ENCODE assay signal across 19 cellular contexts in the genomic region with DNA sequence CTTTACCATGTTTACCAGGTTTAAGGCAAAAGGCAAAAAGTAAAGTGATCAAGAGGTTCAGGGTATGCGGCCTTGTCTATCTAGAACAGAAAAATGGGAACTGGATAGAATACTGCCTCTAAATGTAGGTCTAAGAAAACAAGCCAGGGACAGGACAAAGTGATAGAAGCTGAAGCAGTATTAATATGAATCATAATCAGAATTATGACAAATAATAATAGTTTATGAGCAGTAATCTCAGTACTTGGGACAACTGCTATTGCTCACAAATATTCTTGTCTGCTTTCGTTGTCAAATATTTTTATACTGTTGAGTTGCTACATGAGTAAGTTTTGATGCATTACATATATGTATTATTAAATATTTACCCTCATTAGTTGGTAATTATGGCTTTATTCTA.
A peak's percentile ranks its signal among the peaks of the same experiment; 100 is the strongest.
DNase-seq lines count a peak whose midpoint lies in the region; ATAC-seq, FAIRE-seq and TF ChIP-seq lines count a peak whose summit lies in the region.
"Had no signal": no experiment of that assay in that cellular context is flagged by ENCODE, and none has a peak within 500 bp of the region (broad histone marks: within the 10 kb centered on the region; RNA-seq: fewer than 3 reads in every experiment).

No MANE protein-coding gene starts in this region.

- DNase-seq in GM12878 (ENCODE audit: low read depth, low spot score) (no peak), ACHN (no peak)
- DNase-seq: Caco-2; CD4-positive, CD25-positive, alpha-beta regulatory T cell; CD8-positive, alpha-beta T cell; DMS153; DMS79; EL; GDM1; H9 had no signal

- SMC1A ChIA-PET in GM12878 (lab: Charles Lee; ENCODE audit: uncharacterized antibody, unreplicated experiment) = no interaction called here

- CTCF ChIA-PET in GM12878 (lab: Yijun Ruan, JAX) = no interaction called here

- no peak for TF ChIP-seq RAD21 in GM12878 (IDR thresholded peaks at IDR 0.05; ENCODE audit: insufficient read depth, low read depth, low read length)

- in situ Hi-C loops in GM12878 (cut with MboI) = loop anchor here (25.0 kb wide), 1 partner anchor 1263 kb away; no protein-coding TSS in a partner anchor
- in situ Hi-C loops in ACHN (cut with HindIII; ENCODE audit: low pct_ligation_motif_present, low pct_unique_long_range_greater_than_20kb, low sequenced_read_pairs) = no loop called here

- no peaks in the 10 kb centered on the region for H3K36me3 ChIP-seq in GM12878 (ENCODE audit: control insufficient read depth in 2 of 2, insufficient read depth in 2 of 2, low read length in 1 of 2)
- H3K36me3 ChIP-seq: BLaER1 had no signal

- H3K4me2 ChIP-seq in GM12878 (ENCODE audit: control insufficient read depth, insufficient read depth) = no peak overlapping the region
- H3K4me2 ChIP-seq: BLaER1, GM23338 had no signal

- WGBS in GM12878 (ENCODE audit: insufficient coverage, insufficient replicate concordance, low lambda C conversion rate, missing lambda C conversion rate) = 44% methylated on average over 2 of the region's 2 CpGs

- H3K9me3 ChIP-seq in GM12878 (replicated peaks; ENCODE audit: control insufficient read depth, insufficient read depth, low read length) = no peaks in the 10 kb centered on the region
- H3K9me3 ChIP-seq: BLaER1, Caco-2 had no signal

- ATAC-seq in GM18868 (IDR thresholded peaks at IDR 0.05; ENCODE audit: unreplicated experiment) (peak; percentile 58), HG02884 (IDR thresholded peaks at IDR 0.05; ENCODE audit: unreplicated experiment) (peak; percentile 38), GM12878 (no peak), GM19467 (IDR thresholded peaks at IDR 0.05; ENCODE audit: unreplicated experiment) (no peak), HG03442 (IDR thresholded peaks at IDR 0.05; ENCODE audit: unreplicated experiment) (no peak)
- ATAC-seq: CD8-positive, alpha-beta T cell; GM23338; HCT116 had no signal

- POLR2A ChIA-PET in GM12878 (lab: Charles Lee) = no interaction called here

- H3K9ac ChIP-seq in GM12878 (ENCODE audit: control insufficient read depth, insufficient read depth, low read length) = no peak overlapping the region
- H3K9ac ChIP-seq: BLaER1 had no signal

- intact Hi-C loops in GM12878 (cut with micrococcal nuclease; ENCODE audit: unreplicated experiment) = no loop called here

- no peak for TF ChIP-seq EP300 in GM12878 (IDR thresholded peaks at IDR 0.05; ENCODE audit: borderline replicate concordance in 1 of 2, control insufficient read depth in 1 of 2, low read depth in 2 of 2, low read length in 2 of 2)

- H3K27ac ChIP-seq in GM12878 (ENCODE audit: control insufficient read depth, insufficient read depth) = no peak overlapping the region
- H3K27ac ChIP-seq: BLaER1, C4-2B had no signal

- H3K4me3 ChIP-seq in GM12878 = no peak overlapping the region
- H3K4me3 ChIP-seq: BLaER1, GM23338 had no signal

- no peak for FAIRE-seq in GM12878 (lab: Jason Lieb, UNC)
- FAIRE-seq: GM12892 had no signal

- H3K79me2 ChIP-seq in GM12878 (ENCODE audit: control insufficient read depth, insufficient read depth, low read length) = no peaks in the 10 kb centered on the region

- no peaks in the 10 kb centered on the region for H3K27me3 ChIP-seq in GM12878 (replicated peaks in 1 of 2; ENCODE audit: control insufficient read depth in 2 of 2, insufficient read depth in 2 of 2, low read length in 1 of 2)
- H3K27me3 ChIP-seq: BLaER1 had no signal

- H3K4me1 ChIP-seq in GM12878 (ENCODE audit: control insufficient read depth, insufficient read depth, low read length) = no peaks in the 10 kb centered on the region
- H3K4me1 ChIP-seq: BLaER1, Caco-2 had no signal

- no peak overlapping the region for H2AFZ ChIP-seq in GM12878 (ENCODE audit: control insufficient read depth, low read depth, low read length)
- H2AFZ ChIP-seq: GM23338 had no signal

- TF ChIP-seq CTCF in GM12878 (IDR thresholded peaks at IDR 0.05 in 2 of 3, conservative IDR thresholded peaks at IDR 0.05 in 1 of 3; ENCODE audit: control insufficient read depth in 2 of 3, extremely low read depth in 1 of 3, insufficient read depth in 1 of 3, low read depth in 3 of 3, low read length in 3 of 3) = no peak

- H4K20me1 ChIP-seq in GM12878 (ENCODE audit: control insufficient read depth, insufficient read depth) = no peaks in the 10 kb centered on the region
- H4K20me1 ChIP-seq: BLaER1 had no signal

- no peak for TF ChIP-seq POLR2A in GM12878 (IDR thresholded peaks at IDR 0.05; ENCODE audit: low read depth, low read length)

- BruUV-seq in GM12878 (replicated peaks; lab: Mats Ljungman, UMichigan) = no TSS peak

- RAD21 ChIA-PET in GM12878 (lab: Charles Lee; ENCODE audit: unreplicated experiment) = no interaction called here

TF ChIP-seq in GM12878, 131 proteins besides CTCF, POLR2A, EP300 and RAD21:
- TF ChIP-seq JUNB (IDR thresholded peaks at IDR 0.05) = peak; percentile 85
- TF ChIP-seq, protein P1, sequence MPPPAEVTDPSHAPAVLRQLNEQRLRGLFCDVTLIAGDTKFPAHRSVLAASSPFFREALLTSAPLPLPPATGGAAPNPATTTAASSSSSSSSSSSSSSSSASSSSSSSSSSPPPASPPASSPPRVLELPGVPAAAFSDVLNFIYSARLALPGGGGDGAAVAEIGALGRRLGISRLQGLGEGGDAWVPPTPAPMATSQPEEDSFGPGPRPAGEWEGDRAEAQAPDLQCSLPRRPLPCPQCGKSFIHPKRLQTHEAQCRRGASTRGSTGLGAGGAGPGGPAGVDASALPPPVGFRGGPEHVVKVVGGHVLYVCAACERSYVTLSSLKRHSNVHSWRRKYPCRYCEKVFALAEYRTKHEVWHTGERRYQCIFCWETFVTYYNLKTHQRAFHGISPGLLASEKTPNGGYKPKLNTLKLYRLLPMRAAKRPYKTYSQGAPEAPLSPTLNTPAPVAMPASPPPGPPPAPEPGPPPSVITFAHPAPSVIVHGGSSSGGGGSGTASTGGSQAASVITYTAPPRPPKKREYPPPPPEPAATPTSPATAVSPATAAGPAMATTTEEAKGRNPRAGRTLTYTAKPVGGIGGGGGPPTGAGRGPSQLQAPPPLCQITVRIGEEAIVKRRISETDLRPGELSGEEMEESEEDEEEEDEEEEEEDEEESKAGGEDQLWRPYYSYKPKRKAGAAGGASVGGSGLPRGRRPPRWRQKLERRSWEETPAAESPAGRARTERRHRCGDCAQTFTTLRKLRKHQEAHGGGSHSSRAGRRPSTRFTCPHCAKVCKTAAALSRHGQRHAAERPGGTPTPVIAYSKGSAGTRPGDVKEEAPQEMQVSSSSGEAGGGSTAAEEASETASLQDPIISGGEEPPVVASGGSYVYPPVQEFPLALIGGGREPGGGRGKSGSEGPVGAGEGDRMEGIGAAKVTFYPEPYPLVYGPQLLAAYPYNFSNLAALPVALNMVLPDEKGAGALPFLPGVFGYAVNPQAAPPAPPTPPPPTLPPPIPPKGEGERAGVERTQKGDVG (CRISPR knock-in tag; IDR thresholded peaks at IDR 0.05) = no peak
- TF ChIP-seq NFIC (IDR thresholded peaks at IDR 0.05; ENCODE audit: low read depth, low read length) = peak; percentile 32; the same call in 1 of the 2 replicates
- TF ChIP-seq, protein P2, sequence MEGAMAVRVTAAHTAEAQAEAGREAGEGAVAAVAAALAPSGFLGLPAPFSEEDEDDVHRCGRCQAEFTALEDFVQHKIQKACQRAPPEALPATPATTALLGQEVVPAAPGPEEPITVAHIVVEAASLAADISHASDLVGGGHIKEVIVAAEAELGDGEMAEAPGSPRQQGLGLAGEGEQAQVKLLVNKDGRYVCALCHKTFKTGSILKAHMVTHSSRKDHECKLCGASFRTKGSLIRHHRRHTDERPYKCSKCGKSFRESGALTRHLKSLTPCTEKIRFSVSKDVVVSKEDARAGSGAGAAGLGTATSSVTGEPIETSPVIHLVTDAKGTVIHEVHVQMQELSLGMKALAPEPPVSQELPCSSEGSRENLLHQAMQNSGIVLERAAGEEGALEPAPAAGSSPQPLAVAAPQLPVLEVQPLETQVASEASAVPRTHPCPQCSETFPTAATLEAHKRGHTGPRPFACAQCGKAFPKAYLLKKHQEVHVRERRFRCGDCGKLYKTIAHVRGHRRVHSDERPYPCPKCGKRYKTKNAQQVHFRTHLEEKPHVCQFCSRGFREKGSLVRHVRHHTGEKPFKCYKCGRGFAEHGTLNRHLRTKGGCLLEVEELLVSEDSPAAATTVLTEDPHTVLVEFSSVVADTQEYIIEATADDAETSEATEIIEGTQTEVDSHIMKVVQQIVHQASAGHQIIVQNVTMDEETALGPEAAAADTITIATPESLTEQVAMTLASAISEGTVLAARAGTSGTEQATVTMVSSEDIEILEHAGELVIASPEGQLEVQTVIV (IDR thresholded peaks at IDR 0.05; ENCODE audit: borderline replicate concordance, partially characterized antibody) = no peak

Comparison
In these comparisons a context has a peak if more than half of its experiments do, and no peak if none do; other contexts are left out.
1. ATAC-seq: peak in GM18868 (single experiment) and HG02884 (single experiment); none in GM12878 (single experiment), GM19467 (single experiment) and HG03442 (single experiment).